1 cellular context compared by ENCODE assay signal in genomic region chr15:67093146-67093874, GRCh38.
TF ChIP-seq lines count a peak whose summit lies in the region.

No MANE protein-coding gene starts in this region.

TF ChIP-seq in GM12878, 131 proteins besides CTCF, POLR2A, EP300 and RAD21 (continues in another document):
- no peak for TF ChIP-seq MEF2A (IDR thresholded peaks at IDR 0.05; ENCODE audit: insufficient read depth, low read depth, low read length)
- 0 out of 2 replicates have a peak, but pooled peaks have one; percentile 39 for TF ChIP-seq POLR2AphosphoS5 (IDR thresholded peaks at IDR 0.05; ENCODE audit: low read length)
- no peak for TF ChIP-seq KDM1A (IDR thresholded peaks at IDR 0.05; ENCODE audit: borderline replicate concordance)
- TF ChIP-seq YBX1 (IDR thresholded peaks at IDR 0.05) = no peak
- TF ChIP-seq PKNOX1 (IDR thresholded peaks at IDR 0.05) = no peak
- TF ChIP-seq ZNF687 (IDR thresholded peaks at IDR 0.05) = peak; percentile 86
- TF ChIP-seq IKZF2 (IDR thresholded peaks at IDR 0.05) = peak; percentile 84 to 88
- peak in 1 of 2 experiments; percentile 59; a peak in 2 of 4 replicates for TF ChIP-seq ETV6 (conservative IDR thresholded peaks at IDR 0.05 in 1 of 2, IDR thresholded peaks at IDR 0.05 in 1 of 2; ENCODE audit: borderline replicate concordance in 1 of 2, low read depth in 1 of 2)
- peak; percentile 30; the same call in 1 of the 2 replicates for TF ChIP-seq NBN (IDR thresholded peaks at IDR 0.05)
- TF ChIP-seq, protein P1, sequence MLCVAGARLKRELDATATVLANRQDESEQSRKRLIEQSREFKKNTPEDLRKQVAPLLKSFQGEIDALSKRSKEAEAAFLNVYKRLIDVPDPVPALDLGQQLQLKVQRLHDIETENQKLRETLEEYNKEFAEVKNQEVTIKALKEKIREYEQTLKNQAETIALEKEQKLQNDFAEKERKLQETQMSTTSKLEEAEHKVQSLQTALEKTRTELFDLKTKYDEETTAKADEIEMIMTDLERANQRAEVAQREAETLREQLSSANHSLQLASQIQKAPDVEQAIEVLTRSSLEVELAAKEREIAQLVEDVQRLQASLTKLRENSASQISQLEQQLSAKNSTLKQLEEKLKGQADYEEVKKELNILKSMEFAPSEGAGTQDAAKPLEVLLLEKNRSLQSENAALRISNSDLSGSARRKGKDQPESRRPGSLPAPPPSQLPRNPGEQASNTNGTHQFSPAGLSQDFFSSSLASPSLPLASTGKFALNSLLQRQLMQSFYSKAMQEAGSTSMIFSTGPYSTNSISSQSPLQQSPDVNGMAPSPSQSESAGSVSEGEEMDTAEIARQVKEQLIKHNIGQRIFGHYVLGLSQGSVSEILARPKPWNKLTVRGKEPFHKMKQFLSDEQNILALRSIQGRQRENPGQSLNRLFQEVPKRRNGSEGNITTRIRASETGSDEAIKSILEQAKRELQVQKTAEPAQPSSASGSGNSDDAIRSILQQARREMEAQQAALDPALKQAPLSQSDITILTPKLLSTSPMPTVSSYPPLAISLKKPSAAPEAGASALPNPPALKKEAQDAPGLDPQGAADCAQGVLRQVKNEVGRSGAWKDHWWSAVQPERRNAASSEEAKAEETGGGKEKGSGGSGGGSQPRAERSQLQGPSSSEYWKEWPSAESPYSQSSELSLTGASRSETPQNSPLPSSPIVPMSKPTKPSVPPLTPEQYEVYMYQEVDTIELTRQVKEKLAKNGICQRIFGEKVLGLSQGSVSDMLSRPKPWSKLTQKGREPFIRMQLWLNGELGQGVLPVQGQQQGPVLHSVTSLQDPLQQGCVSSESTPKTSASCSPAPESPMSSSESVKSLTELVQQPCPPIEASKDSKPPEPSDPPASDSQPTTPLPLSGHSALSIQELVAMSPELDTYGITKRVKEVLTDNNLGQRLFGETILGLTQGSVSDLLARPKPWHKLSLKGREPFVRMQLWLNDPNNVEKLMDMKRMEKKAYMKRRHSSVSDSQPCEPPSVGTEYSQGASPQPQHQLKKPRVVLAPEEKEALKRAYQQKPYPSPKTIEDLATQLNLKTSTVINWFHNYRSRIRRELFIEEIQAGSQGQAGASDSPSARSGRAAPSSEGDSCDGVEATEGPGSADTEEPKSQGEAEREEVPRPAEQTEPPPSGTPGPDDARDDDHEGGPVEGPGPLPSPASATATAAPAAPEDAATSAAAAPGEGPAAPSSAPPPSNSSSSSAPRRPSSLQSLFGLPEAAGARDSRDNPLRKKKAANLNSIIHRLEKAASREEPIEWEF (IDR thresholded peaks at IDR 0.05; ENCODE audit: insufficient replicate concordance, low read depth, low read length) = no peak
- TF ChIP-seq SPI1 (IDR thresholded peaks at IDR 0.05; ENCODE audit: borderline replicate concordance, insufficient read depth, low read depth, low read length) = peak; percentile 98
- TF ChIP-seq MEF2B (IDR thresholded peaks at IDR 0.05; ENCODE audit: partially characterized antibody, poor library complexity, severe bottlenecking) = peak; percentile 81
- TF ChIP-seq CREM (IDR thresholded peaks at IDR 0.05; ENCODE audit: low read depth) = peak; percentile 18; the same call in 1 of the 2 replicates
- TF ChIP-seq, protein P2, sequence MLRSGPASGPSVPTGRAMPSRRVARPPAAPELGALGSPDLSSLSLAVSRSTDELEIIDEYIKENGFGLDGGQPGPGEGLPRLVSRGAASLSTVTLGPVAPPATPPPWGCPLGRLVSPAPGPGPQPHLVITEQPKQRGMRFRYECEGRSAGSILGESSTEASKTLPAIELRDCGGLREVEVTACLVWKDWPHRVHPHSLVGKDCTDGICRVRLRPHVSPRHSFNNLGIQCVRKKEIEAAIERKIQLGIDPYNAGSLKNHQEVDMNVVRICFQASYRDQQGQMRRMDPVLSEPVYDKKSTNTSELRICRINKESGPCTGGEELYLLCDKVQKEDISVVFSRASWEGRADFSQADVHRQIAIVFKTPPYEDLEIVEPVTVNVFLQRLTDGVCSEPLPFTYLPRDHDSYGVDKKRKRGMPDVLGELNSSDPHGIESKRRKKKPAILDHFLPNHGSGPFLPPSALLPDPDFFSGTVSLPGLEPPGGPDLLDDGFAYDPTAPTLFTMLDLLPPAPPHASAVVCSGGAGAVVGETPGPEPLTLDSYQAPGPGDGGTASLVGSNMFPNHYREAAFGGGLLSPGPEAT (IDR thresholded peaks at IDR 0.05; ENCODE audit: low read depth) = 0 out of 2 replicates have a peak, but pooled peaks have one; percentile 26
- TF ChIP-seq, protein P3, sequence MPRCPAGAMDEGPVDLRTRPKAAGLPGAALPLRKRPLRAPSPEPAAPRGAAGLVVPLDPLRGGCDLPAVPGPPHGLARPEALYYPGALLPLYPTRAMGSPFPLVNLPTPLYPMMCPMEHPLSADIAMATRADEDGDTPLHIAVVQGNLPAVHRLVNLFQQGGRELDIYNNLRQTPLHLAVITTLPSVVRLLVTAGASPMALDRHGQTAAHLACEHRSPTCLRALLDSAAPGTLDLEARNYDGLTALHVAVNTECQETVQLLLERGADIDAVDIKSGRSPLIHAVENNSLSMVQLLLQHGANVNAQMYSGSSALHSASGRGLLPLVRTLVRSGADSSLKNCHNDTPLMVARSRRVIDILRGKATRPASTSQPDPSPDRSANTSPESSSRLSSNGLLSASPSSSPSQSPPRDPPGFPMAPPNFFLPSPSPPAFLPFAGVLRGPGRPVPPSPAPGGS (IDR thresholded peaks at IDR 0.05; ENCODE audit: borderline replicate concordance, insufficient read depth, low read depth, low read length, poor library complexity, severe bottlenecking) = peak; percentile 19
- TF ChIP-seq, protein P4, sequence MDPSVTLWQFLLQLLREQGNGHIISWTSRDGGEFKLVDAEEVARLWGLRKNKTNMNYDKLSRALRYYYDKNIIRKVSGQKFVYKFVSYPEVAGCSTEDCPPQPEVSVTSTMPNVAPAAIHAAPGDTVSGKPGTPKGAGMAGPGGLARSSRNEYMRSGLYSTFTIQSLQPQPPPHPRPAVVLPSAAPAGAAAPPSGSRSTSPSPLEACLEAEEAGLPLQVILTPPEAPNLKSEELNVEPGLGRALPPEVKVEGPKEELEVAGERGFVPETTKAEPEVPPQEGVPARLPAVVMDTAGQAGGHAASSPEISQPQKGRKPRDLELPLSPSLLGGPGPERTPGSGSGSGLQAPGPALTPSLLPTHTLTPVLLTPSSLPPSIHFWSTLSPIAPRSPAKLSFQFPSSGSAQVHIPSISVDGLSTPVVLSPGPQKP (IDR thresholded peaks at IDR 0.05; ENCODE audit: low read depth, low read length) = no peak
- no peak for TF ChIP-seq NFYA (IDR thresholded peaks at IDR 0.05; ENCODE audit: borderline replicate concordance, low read depth, low read length)
- TF ChIP-seq CHD1 (IDR thresholded peaks at IDR 0.05; ENCODE audit: low read depth, low read length) = no peak
- no peak for TF ChIP-seq RB1 (IDR thresholded peaks at IDR 0.05; ENCODE audit: borderline replicate concordance)
- TF ChIP-seq, protein P5, sequence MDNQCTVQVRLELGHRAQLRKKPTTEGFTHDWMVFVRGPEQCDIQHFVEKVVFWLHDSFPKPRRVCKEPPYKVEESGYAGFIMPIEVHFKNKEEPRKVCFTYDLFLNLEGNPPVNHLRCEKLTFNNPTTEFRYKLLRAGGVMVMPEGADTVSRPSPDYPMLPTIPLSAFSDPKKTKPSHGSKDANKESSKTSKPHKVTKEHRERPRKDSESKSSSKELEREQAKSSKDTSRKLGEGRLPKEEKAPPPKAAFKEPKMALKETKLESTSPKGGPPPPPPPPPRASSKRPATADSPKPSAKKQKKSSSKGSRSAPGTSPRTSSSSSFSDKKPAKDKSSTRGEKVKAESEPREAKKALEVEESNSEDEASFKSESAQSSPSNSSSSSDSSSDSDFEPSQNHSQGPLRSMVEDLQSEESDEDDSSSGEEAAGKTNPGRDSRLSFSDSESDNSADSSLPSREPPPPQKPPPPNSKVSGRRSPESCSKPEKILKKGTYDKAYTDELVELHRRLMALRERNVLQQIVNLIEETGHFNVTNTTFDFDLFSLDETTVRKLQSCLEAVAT (IDR thresholded peaks at IDR 0.05) = peak; percentile 70; the same call in 1 of the 2 replicates
- TF ChIP-seq E4F1 (IDR thresholded peaks at IDR 0.05; ENCODE audit: borderline replicate concordance, partially characterized antibody) = no peak
- TF ChIP-seq HDGF (IDR thresholded peaks at IDR 0.05) = peak; percentile 69; the same call in 1 of the 2 replicates
- 0 out of 3 replicates have a peak, but pooled peaks of 1 of the 2 experiments have one; percentile 18 for TF ChIP-seq EGR1 (IDR thresholded peaks at IDR 0.05; ENCODE audit: borderline replicate concordance in 1 of 2, low read depth in 2 of 2, low read length in 2 of 2)
- TF ChIP-seq, protein P6, sequence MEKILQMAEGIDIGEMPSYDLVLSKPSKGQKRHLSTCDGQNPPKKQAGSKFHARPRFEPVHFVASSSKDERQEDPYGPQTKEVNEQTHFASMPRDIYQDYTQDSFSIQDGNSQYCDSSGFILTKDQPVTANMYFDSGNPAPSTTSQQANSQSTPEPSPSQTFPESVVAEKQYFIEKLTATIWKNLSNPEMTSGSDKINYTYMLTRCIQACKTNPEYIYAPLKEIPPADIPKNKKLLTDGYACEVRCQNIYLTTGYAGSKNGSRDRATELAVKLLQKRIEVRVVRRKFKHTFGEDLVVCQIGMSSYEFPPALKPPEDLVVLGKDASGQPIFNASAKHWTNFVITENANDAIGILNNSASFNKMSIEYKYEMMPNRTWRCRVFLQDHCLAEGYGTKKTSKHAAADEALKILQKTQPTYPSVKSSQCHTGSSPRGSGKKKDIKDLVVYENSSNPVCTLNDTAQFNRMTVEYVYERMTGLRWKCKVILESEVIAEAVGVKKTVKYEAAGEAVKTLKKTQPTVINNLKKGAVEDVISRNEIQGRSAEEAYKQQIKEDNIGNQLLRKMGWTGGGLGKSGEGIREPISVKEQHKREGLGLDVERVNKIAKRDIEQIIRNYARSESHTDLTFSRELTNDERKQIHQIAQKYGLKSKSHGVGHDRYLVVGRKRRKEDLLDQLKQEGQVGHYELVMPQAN (conservative IDR thresholded peaks at IDR 0.05) = no peak
- TF ChIP-seq ESRRA (IDR thresholded peaks at IDR 0.05; ENCODE audit: low read length) = no peak
- peak; percentile 60; the same call in 1 of the 2 replicates for TF ChIP-seq MTA2 (IDR thresholded peaks at IDR 0.05; ENCODE audit: low read depth)
- TF ChIP-seq TARDBP (IDR thresholded peaks at IDR 0.05; ENCODE audit: borderline replicate concordance) = no peak
- TF ChIP-seq NFIC (IDR thresholded peaks at IDR 0.05; ENCODE audit: low read depth, low read length) = no peak
- TF ChIP-seq MXI1 (IDR thresholded peaks at IDR 0.05; ENCODE audit: low read depth, low read length) = no peak
- TF ChIP-seq SUZ12 (IDR thresholded peaks at IDR 0.05; ENCODE audit: unreplicated experiment) = no peak
- no peak for TF ChIP-seq ZNF207 (IDR thresholded peaks at IDR 0.05; ENCODE audit: borderline replicate concordance)
- no peak for TF ChIP-seq CBX5 (IDR thresholded peaks at IDR 0.05; ENCODE audit: low read depth)
